ENCODE assay signal across 1 cellular context in the genomic region with DNA sequence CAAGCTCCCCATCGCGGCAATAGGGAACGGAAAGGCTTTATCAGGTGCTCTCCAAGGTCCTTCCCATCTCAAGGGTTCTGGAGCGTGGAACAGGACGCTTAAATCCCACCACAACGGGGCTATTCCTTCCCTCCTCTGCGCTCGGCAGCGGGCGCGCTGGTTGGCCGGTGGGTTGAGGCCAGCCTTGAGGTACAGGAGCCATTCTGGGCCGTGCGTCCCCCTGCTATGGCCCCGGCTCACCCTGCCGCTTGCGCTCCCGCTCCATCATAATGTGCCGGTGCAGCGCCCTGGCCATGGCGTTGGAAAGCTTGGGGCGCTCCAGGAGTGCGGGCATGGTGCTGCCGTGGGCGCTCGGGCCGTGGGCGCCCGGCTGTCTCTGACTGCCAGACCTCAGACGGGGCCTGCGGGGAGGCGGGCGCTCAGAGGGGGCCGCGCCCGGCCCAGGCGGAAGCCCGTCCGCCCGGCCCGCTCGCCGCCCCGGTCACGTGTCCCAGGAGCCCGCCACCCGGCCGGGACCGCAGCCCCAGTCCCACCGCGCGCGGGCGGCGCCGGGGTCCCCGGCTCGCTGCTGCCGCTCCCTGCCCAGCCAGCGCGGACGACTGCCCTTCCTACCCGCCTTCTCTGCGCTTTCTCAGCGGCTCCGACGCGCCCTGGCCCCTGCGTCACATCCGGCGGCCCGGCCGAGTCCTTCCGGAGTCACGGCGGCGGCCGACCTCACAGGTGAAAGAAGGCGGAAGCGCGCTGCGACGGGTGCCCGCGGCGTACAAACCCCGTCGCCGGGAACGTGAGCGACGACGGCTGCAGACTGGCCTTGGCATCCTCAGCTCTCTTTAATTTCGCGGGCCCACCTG.
TF ChIP-seq lines count a peak whose summit lies in the region.

GPS2 (minus strand) TSS at position 642 of the 851 bp plus-strand sequence; CDS start at position 334, 308 bp downstream.

TF ChIP-seq in SK-N-SH, 30 proteins besides CTCF, POLR2A, EP300 and RAD21 (continued from another document):
- TF ChIP-seq IRF3 (IDR thresholded peaks at IDR 0.05; ENCODE audit: low read depth, low read length) (no peak), MAX (IDR thresholded peaks at IDR 0.05; ENCODE audit: low read depth) (peak; percentile 90), YY1 (IDR thresholded peaks at IDR 0.05; ENCODE audit: low read depth) (peak; percentile 66), RFX5 (IDR thresholded peaks at IDR 0.05; ENCODE audit: low read length) (no peak), ZBTB33 (IDR thresholded peaks at IDR 0.05; ENCODE audit: borderline replicate concordance, low read depth) (peak; percentile 50; the same call in 1 of the 2 replicates), SMC3 (IDR thresholded peaks at IDR 0.05; ENCODE audit: low read depth, low read length) (no peak), TEAD4 (IDR thresholded peaks at IDR 0.05; ENCODE audit: borderline replicate concordance, insufficient read depth) (no peak), RCOR1 (IDR thresholded peaks at IDR 0.05; ENCODE audit: low read length) (no peak), JUND (IDR thresholded peaks at IDR 0.05) (no peak; the same call in 1 of the 2 replicates), ELF1 (IDR thresholded peaks at IDR 0.05) (peak; percentile 99), FOSL2 (IDR thresholded peaks at IDR 0.05; ENCODE audit: borderline replicate concordance, low read depth) (no peak), TAF1 (IDR thresholded peaks at IDR 0.05; ENCODE audit: borderline replicate concordance, low read depth, low read length) (peak; percentile 74), GABPA (IDR thresholded peaks at IDR 0.05; ENCODE audit: low read depth) (peak; percentile 97), FOXJ3 (CRISPR knock-in tag; IDR thresholded peaks at IDR 0.05) (0 out of 2 replicates have a peak, but pooled peaks have one; percentile 26), RXRA (IDR thresholded peaks at IDR 0.05; ENCODE audit: borderline replicate concordance, low read depth) (no peak), FOXM1 (IDR thresholded peaks at IDR 0.05; ENCODE audit: low read depth) (no peak), USF2 (IDR thresholded peaks at IDR 0.05; ENCODE audit: borderline replicate concordance, low read depth, low read length) (no peak), CHD2 (IDR thresholded peaks at IDR 0.05; ENCODE audit: low read length, partially characterized antibody) (peak; percentile 49), GATA2 (CRISPR knock-in tag; IDR thresholded peaks at IDR 0.05) (no peak)
- TF ChIP-seq, protein P1, sequence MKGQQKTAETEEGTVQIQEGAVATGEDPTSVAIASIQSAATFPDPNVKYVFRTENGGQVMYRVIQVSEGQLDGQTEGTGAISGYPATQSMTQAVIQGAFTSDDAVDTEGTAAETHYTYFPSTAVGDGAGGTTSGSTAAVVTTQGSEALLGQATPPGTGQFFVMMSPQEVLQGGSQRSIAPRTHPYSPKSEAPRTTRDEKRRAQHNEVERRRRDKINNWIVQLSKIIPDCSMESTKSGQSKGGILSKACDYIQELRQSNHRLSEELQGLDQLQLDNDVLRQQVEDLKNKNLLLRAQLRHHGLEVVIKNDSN (IDR thresholded peaks at IDR 0.05; ENCODE audit: borderline replicate concordance, low read depth): peak; percentile 58
- TF ChIP-seq, protein P2, sequence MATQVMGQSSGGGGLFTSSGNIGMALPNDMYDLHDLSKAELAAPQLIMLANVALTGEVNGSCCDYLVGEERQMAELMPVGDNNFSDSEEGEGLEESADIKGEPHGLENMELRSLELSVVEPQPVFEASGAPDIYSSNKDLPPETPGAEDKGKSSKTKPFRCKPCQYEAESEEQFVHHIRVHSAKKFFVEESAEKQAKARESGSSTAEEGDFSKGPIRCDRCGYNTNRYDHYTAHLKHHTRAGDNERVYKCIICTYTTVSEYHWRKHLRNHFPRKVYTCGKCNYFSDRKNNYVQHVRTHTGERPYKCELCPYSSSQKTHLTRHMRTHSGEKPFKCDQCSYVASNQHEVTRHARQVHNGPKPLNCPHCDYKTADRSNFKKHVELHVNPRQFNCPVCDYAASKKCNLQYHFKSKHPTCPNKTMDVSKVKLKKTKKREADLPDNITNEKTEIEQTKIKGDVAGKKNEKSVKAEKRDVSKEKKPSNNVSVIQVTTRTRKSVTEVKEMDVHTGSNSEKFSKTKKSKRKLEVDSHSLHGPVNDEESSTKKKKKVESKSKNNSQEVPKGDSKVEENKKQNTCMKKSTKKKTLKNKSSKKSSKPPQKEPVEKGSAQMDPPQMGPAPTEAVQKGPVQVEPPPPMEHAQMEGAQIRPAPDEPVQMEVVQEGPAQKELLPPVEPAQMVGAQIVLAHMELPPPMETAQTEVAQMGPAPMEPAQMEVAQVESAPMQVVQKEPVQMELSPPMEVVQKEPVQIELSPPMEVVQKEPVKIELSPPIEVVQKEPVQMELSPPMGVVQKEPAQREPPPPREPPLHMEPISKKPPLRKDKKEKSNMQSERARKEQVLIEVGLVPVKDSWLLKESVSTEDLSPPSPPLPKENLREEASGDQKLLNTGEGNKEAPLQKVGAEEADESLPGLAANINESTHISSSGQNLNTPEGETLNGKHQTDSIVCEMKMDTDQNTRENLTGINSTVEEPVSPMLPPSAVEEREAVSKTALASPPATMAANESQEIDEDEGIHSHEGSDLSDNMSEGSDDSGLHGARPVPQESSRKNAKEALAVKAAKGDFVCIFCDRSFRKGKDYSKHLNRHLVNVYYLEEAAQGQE (IDR thresholded peaks at IDR 0.05; ENCODE audit: low read depth, low read length): peak; percentile 94
